ENCODE assay signal across 16 cellular contexts in the genomic region with DNA sequence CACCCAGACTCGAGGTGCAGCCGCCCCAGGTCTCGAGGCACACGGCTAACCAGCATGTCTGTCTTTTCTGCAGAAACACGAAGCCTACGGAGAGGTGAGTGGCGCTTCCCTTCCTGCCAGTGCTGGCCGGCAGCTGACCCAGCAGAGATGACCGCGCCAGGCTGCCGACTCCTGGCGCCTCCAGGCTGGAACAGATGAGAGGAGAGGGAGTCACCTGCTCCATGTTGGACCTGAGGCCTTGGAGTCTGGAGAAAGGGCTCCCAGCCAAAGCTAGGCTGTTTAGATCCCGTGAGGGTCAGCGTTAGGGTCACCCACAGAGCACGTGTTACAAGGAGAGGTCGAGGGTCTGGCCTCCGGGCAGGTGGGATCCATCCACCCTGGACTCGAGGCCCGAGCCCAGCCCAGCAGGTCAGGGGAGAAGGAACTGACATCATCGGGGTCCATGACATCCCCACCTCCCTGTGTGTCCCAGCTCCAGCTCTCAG. TPM values are rescaled to one million over a fixed set of nuclear protein-coding genes. Genes with fewer than 3 reads are reported as not detected.
DNase-seq lines count a peak whose midpoint lies in the region; ATAC-seq lines count a peak whose summit lies in the region.
"Had no signal": no experiment of that assay in that cellular context is flagged by ENCODE, and none has a peak within 500 bp of the region (broad histone marks: within the 10 kb centered on the region; RNA-seq: fewer than 3 reads in every experiment).

No MANE protein-coding gene starts in this region.

- peak; percentile 4 for DNase-seq in activated CD4-positive, CD25-positive, alpha-beta regulatory T cell treated with anti-CD3 and anti-CD28 coated beads, Interleukin-2, amount 50 U/mL, for 72 hours
- DNase-seq in activated CD4-positive, CD25-positive, alpha-beta regulatory T cell (lab: John Stamatoyannopoulos, UW) = no peak
- DNase-seq in D341Med (ENCODE audit: low spot score) (peak; percentile 20), epidermal melanocyte (ENCODE audit: insufficient read length, low spot score) (peak; percentile 5), posterior vena cava (ENCODE audit: low spot score) (peak; percentile 70), NCI-H345 treated with DMSO at 0.1 percent for 48 hours (lab: John Stamatoyannopoulos, UW; ENCODE audit: unreplicated experiment) (no peak), HT-29 (ENCODE audit: low spot score) (no peak)
- DNase-seq: central memory CD4-positive, alpha-beta T cell; effector memory CD8-positive, alpha-beta T cell; NCI-H2029 treated with DMSO at 0.1 percent for 48 hours; NCI-H510A treated with DMSO at 0.1 percent for 48 hours; nucleus accumbens; SIG-M5; trophoblast cell had no signal

- intact Hi-C loops in posterior vena cava (cut with DNase I) = no loop called here

- ATAC-seq in GM18517 (IDR thresholded peaks at IDR 0.05; ENCODE audit: unreplicated experiment) = no peak
- ATAC-seq: effector memory CD8-positive, alpha-beta T cell; GM12878 had no signal

RNA-seq across cellular contexts. Expression of a gene that starts 14.9 kb away (rescaled TPM):
- total RNA-seq in posterior vena cava = 1,000 to 10,000 TPM; 1,504 to 1,642 TPM
- not detected in 2 replicates for total RNA-seq in HT-29 (2014; rRNA removed; shearing (Covaris generic))

RNA-seq across cellular contexts. Expression of a gene that starts 42.6 kb away (rescaled TPM):
- total RNA-seq in posterior vena cava = 1 to 10 TPM in 1 of 2 donors, under 1 TPM in 1; 0.29 to 1.2 TPM
- total RNA-seq in HT-29 (2014; rRNA removed; shearing (Covaris generic)) = 0.33 TPM in 1 of 2 replicates, not detected in the other

Comparison
In these comparisons a context has a peak if more than half of its experiments do, and no peak if none do; other contexts are left out.
1. DNase-seq: peak in activated CD4-positive, CD25-positive, alpha-beta regulatory T cell treated with anti-CD3 and anti-CD28 coated beads, Interleukin-2, amount 50 U/mL, for 72 hours (single experiment), D341Med (single experiment), epidermal melanocyte (single experiment) and posterior vena cava (single experiment); none in activated CD4-positive, CD25-positive, alpha-beta regulatory T cell (0 of 4), NCI-H345 treated with DMSO at 0.1 percent for 48 hours (single experiment) and HT-29 (single experiment).
2. RNA of a gene that starts 14.9 kb away (total RNA-seq): 1,504 to 1,642 TPM in posterior vena cava; not detected in HT-29; every median in the first group is over 1,000 times any median in the second.